8 cellular contexts compared by ENCODE assay signal in genomic region chr2:237895544-237896506, GRCh38. TPM values are rescaled to one million over a fixed set of nuclear protein-coding genes. Genes with fewer than 3 reads are reported as not detected.
DNase-seq lines count a peak whose midpoint lies in the region; TF ChIP-seq lines count a peak whose summit lies in the region.

No MANE protein-coding gene starts in this region.

- H3K9me3 ChIP-seq in Peyer's patch: no peaks in the 10 kb centered on the region

- DNase-seq in NCI-H1092 treated with DMSO at 0.1 percent for 48 hours (lab: John Stamatoyannopoulos, UW) (peak; percentile 75), astrocyte of the hippocampus (ENCODE audit: low read depth, low spot score) (peak; percentile 87), islet precursor cell (peak; percentile 53), OCI-M2 (lab: John Stamatoyannopoulos, UW; ENCODE audit: unreplicated experiment) (no peak), Peyer's patch (no peak), NCI-H774 (lab: John Stamatoyannopoulos, UW) (no peak), DMS53 treated with DMSO at 0.1 percent for 48 hours (lab: John Stamatoyannopoulos, UW; ENCODE audit: unreplicated experiment) (no peak)

- H3K27ac ChIP-seq in temporal lobe (ENCODE audit: low read depth, low read length) (peak overlapping the region; percentile 70), Peyer's patch (peak overlapping the region in 1 of 4 donors; percentile 66)

- TF ChIP-seq POLR2A in Peyer's patch (IDR thresholded peaks at IDR 0.05): no peak

- TF ChIP-seq CTCF in Peyer's patch (IDR thresholded peaks at IDR 0.05): no peak

- peaks cover 0 to 8% (median 0%) of the 10 kb centered on the region in 4 donors for H3K4me1 ChIP-seq in Peyer's patch

- H3K36me3 ChIP-seq in Peyer's patch: no peaks in the 10 kb centered on the region

- no peaks in the 10 kb centered on the region for H3K27me3 ChIP-seq in Peyer's patch

- H3K4me3 ChIP-seq in Peyer's patch: no peak overlapping the region

RNA-seq across cellular contexts. Expression of gene RAMP1, which starts 36.4 kb away (rescaled TPM):
- total RNA-seq in temporal lobe: 6.4 TPM
- 10 to 100 TPM; 11.6 to 87.4 (median 37.1) TPM for total RNA-seq in Peyer's patch

Comparison
In these comparisons a context has a peak if more than half of its experiments do, and no peak if none do; other contexts are left out.
1. DNase-seq: peak in NCI-H1092 treated with DMSO at 0.1 percent for 48 hours (single experiment), astrocyte of the hippocampus (single experiment) and islet precursor cell (single experiment); none in OCI-M2 (single experiment), Peyer's patch (0 of 3), NCI-H774 (single experiment) and DMS53 treated with DMSO at 0.1 percent for 48 hours (single experiment).